ENCODE assay signal across 16 cellular contexts in genomic region chr11:70510571-70510970, GRCh38.
"Had no signal": no experiment of that assay in that cellular context is flagged by ENCODE, and none has a peak within 500 bp of the region (broad histone marks: within the 10 kb centered on the region; RNA-seq: fewer than 3 reads in every experiment).

No MANE protein-coding gene starts in this region.

- H3K36me3 ChIP-seq: tibial nerve had no signal

- H3K4me3 ChIP-seq: coronary artery, hepatocyte, testis, tibial nerve had no signal

- H3K4me1 ChIP-seq: foreskin keratinocyte, testis, tibial nerve had no signal

- H3K27ac ChIP-seq: coronary artery, foreskin keratinocyte, hepatocyte, testis, tibial nerve had no signal

- H3K9me3 ChIP-seq: testis had no signal

- H3K27me3 ChIP-seq: foreskin keratinocyte, hepatocyte, testis, tibial nerve had no signal

- DNase-seq: caudate nucleus; effector CD4-positive, alpha-beta T cell; erythroblast; foreskin keratinocyte; mesendoderm; naive thymus-derived CD4-positive, alpha-beta T cell; nephron progenitor cell; stimulated activated CD4-positive, alpha-beta T cell treated with anti-CD3 and anti-CD28 coated beads, Interleukin-2, amount 100 ng/mL, for 24 hours; stimulated activated CD4-positive, alpha-beta T cell treated with anti-CD3 and anti-CD28 coated beads, Interleukin-4, amount 100 ng/mL, for 4 hours; stimulated activated naive B cell treated with anti-CD40 and anti-IgM and Interleukin-4, amounts not matched to agents 10 μg/mL and 1 μg/mL and 100 μg/mL, for 72 hours; stimulated activated naive CD8-positive, alpha-beta T cell treated with anti-CD3 and anti-CD28 coated beads, Interleukin-15, amount 100 ng/mL, for 72 hours; testis had no signal

- ATAC-seq: foreskin keratinocyte; naive thymus-derived CD4-positive, alpha-beta T cell; sciatic nerve; stimulated activated naive B cell treated with anti-CD40 and anti-IgM and Interleukin-4, amounts not matched to agents 10 μg/mL and 1 μg/mL and 100 μg/mL, for 72 hours; stimulated activated naive CD8-positive, alpha-beta T cell treated with anti-CD3 and anti-CD28 coated beads, Interleukin-15, amount 100 ng/mL, for 72 hours had no signal
